ENCODE assay signal across 1 cellular context in genomic region chr9:137229903-137230719, GRCh38.
A peak's percentile ranks its signal among the peaks of the same experiment; 100 is the strongest.
TF ChIP-seq lines count a peak whose summit lies in the region.

No MANE protein-coding gene starts in this region.

TF ChIP-seq in HepG2, 621 proteins besides CTCF, POLR2A, EP300 and RAD21 (continued from another document and continues in another):
- TF ChIP-seq, protein P1, sequence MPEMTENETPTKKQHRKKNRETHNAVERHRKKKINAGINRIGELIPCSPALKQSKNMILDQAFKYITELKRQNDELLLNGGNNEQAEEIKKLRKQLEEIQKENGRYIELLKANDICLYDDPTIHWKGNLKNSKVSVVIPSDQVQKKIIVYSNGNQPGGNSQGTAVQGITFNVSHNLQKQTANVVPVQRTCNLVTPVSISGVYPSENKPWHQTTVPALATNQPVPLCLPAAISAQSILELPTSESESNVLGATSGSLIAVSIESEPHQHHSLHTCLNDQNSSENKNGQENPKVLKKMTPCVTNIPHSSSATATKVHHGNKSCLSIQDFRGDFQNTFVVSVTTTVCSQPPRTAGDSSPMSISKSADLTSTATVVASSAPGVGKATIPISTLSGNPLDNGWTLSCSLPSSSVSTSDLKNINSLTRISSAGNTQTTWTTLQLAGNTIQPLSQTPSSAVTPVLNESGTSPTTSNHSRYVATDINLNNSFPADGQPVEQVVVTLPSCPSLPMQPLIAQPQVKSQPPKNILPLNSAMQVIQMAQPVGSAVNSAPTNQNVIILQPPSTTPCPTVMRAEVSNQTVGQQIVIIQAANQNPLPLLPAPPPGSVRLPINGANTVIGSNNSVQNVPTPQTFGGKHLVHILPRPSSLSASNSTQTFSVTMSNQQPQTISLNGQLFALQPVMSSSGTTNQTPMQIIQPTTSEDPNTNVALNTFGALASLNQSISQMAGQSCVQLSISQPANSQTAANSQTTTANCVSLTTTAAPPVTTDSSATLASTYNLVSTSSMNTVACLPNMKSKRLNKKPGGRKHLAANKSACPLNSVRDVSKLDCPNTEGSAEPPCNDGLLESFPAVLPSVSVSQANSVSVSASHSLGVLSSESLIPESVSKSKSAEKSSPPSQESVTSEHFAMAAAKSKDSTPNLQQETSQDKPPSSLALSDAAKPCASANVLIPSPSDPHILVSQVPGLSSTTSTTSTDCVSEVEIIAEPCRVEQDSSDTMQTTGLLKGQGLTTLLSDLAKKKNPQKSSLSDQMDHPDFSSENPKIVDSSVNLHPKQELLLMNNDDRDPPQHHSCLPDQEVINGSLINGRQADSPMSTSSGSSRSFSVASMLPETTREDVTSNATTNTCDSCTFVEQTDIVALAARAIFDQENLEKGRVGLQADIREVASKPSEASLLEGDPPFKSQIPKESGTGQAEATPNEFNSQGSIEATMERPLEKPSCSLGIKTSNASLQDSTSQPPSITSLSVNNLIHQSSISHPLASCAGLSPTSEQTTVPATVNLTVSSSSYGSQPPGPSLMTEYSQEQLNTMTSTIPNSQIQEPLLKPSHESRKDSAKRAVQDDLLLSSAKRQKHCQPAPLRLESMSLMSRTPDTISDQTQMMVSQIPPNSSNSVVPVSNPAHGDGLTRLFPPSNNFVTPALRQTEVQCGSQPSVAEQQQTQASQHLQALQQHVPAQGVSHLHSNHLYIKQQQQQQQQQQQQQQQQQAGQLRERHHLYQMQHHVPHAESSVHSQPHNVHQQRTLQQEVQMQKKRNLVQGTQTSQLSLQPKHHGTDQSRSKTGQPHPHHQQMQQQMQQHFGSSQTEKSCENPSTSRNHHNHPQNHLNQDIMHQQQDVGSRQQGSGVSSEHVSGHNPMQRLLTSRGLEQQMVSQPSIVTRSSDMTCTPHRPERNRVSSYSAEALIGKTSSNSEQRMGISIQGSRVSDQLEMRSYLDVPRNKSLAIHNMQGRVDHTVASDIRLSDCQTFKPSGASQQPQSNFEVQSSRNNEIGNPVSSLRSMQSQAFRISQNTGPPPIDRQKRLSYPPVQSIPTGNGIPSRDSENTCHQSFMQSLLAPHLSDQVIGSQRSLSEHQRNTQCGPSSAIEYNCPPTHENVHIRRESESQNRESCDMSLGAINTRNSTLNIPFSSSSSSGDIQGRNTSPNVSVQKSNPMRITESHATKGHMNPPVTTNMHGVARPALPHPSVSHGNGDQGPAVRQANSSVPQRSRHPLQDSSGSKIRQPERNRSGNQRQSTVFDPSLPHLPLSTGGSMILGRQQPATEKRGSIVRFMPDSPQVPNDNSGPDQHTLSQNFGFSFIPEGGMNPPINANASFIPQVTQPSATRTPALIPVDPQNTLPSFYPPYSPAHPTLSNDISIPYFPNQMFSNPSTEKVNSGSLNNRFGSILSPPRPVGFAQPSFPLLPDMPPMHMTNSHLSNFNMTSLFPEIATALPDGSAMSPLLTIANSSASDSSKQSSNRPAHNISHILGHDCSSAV (CRISPR knock-in tag; IDR thresholded peaks at IDR 0.05; ENCODE audit: borderline replicate concordance), result no peak
- TF ChIP-seq ZSCAN29 (CRISPR knock-in tag; conservative IDR thresholded peaks at IDR 0.05), result peak; percentile 79
- no peak for TF ChIP-seq NFKBIZ (CRISPR knock-in tag; IDR thresholded peaks at IDR 0.05)
- TF ChIP-seq, protein P2, sequence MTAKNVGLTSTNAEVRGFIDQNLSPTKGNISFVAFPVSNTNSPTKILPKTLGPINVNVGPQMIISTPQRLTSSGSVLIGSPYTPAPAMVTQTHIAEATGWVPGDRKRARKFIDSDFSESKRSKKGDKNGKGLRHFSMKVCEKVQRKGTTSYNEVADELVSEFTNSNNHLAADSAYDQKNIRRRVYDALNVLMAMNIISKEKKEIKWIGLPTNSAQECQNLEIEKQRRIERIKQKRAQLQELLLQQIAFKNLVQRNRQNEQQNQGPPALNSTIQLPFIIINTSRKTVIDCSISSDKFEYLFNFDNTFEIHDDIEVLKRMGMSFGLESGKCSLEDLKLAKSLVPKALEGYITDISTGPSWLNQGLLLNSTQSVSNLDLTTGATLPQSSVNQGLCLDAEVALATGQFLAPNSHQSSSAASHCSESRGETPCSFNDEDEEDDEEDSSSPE (CRISPR knock-in tag; IDR thresholded peaks at IDR 0.05), result no peak
- no peak for TF ChIP-seq KDM3A (CRISPR knock-in tag; IDR thresholded peaks at IDR 0.05; ENCODE audit: low read depth)
- TF ChIP-seq RFXANK (CRISPR knock-in tag; IDR thresholded peaks at IDR 0.05), result no peak
- no peak for TF ChIP-seq ATF7 (IDR thresholded peaks at IDR 0.05)
- no peak for TF ChIP-seq ATF7 (CRISPR knock-in tag; IDR thresholded peaks at IDR 0.05)
- TF ChIP-seq IRF2 (CRISPR knock-in tag; IDR thresholded peaks at IDR 0.05), result peak; percentile 22; the same call in 1 of the 2 replicates
- peak; percentile 30 for TF ChIP-seq HNF4A (CRISPR knock-in tag; IDR thresholded peaks at IDR 0.05)
- no peak for TF ChIP-seq ATRX (CRISPR knock-in tag; IDR thresholded peaks at IDR 0.05; ENCODE audit: borderline replicate concordance)
- no peak for TF ChIP-seq ZXDC (CRISPR knock-in tag; IDR thresholded peaks at IDR 0.05)
- TF ChIP-seq RNF2 (conservative IDR thresholded peaks at IDR 0.05; ENCODE audit: low read depth), result no peak
- peak; percentile 72; the same call in 1 of the 2 replicates for TF ChIP-seq MXD4 (CRISPR knock-in tag; IDR thresholded peaks at IDR 0.05)
- TF ChIP-seq, protein P3, sequence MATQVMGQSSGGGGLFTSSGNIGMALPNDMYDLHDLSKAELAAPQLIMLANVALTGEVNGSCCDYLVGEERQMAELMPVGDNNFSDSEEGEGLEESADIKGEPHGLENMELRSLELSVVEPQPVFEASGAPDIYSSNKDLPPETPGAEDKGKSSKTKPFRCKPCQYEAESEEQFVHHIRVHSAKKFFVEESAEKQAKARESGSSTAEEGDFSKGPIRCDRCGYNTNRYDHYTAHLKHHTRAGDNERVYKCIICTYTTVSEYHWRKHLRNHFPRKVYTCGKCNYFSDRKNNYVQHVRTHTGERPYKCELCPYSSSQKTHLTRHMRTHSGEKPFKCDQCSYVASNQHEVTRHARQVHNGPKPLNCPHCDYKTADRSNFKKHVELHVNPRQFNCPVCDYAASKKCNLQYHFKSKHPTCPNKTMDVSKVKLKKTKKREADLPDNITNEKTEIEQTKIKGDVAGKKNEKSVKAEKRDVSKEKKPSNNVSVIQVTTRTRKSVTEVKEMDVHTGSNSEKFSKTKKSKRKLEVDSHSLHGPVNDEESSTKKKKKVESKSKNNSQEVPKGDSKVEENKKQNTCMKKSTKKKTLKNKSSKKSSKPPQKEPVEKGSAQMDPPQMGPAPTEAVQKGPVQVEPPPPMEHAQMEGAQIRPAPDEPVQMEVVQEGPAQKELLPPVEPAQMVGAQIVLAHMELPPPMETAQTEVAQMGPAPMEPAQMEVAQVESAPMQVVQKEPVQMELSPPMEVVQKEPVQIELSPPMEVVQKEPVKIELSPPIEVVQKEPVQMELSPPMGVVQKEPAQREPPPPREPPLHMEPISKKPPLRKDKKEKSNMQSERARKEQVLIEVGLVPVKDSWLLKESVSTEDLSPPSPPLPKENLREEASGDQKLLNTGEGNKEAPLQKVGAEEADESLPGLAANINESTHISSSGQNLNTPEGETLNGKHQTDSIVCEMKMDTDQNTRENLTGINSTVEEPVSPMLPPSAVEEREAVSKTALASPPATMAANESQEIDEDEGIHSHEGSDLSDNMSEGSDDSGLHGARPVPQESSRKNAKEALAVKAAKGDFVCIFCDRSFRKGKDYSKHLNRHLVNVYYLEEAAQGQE (IDR thresholded peaks at IDR 0.05; ENCODE audit: borderline replicate concordance in 1 of 2, low read depth in 1 of 2, low read length in 2 of 2), result no peak; a peak in 1 of 4 replicates
- TF ChIP-seq, protein P4, sequence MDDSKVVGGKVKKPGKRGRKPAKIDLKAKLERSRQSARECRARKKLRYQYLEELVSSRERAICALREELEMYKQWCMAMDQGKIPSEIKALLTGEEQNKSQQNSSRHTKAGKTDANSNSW (CRISPR knock-in tag; IDR thresholded peaks at IDR 0.05; ENCODE audit: borderline replicate concordance), result no peak
- TF ChIP-seq ZNF850 (CRISPR knock-in tag; conservative IDR thresholded peaks at IDR 0.05), result 0 out of 2 replicates have a peak, but pooled peaks have one; percentile 78
- TF ChIP-seq REXO4 (CRISPR knock-in tag; IDR thresholded peaks at IDR 0.05; ENCODE audit: borderline replicate concordance), result no peak
- no peak; the same call in 1 of the 2 replicates for TF ChIP-seq ZSCAN31 (CRISPR knock-in tag; IDR thresholded peaks at IDR 0.05; ENCODE audit: low read depth)
- TF ChIP-seq YEATS4 (CRISPR knock-in tag; IDR thresholded peaks at IDR 0.05; ENCODE audit: borderline replicate concordance), result peak; percentile 63; the same call in 1 of the 2 replicates
- TF ChIP-seq NFKB2 (CRISPR knock-in tag; IDR thresholded peaks at IDR 0.05; ENCODE audit: borderline replicate concordance), result no peak
- 0 out of 2 replicates have a peak, but pooled peaks have one; percentile 55 for TF ChIP-seq ZNF678 (CRISPR knock-in tag; IDR thresholded peaks at IDR 0.05)
- no peak for TF ChIP-seq SOX6 (IDR thresholded peaks at IDR 0.05)
- TF ChIP-seq SOX6 (CRISPR knock-in tag; IDR thresholded peaks at IDR 0.05), result peak; percentile 44; the same call in 1 of the 2 replicates
- no peak for TF ChIP-seq TP53 (CRISPR knock-in tag; conservative IDR thresholded peaks at IDR 0.05)
- TF ChIP-seq AKAP8 (CRISPR knock-in tag; IDR thresholded peaks at IDR 0.05), result peak; percentile 100
- no peak for TF ChIP-seq TSC22D2 (CRISPR knock-in tag; IDR thresholded peaks at IDR 0.05; ENCODE audit: borderline replicate concordance)
- no peak for TF ChIP-seq HNRNPK (IDR thresholded peaks at IDR 0.05; ENCODE audit: low read depth, low read length, poor library complexity, severe bottlenecking)
- TF ChIP-seq ZNF839 (CRISPR knock-in tag; IDR thresholded peaks at IDR 0.05; ENCODE audit: borderline replicate concordance), result peak; percentile 92; the same call in 1 of the 2 replicates
- no peak for TF ChIP-seq HHEX (CRISPR knock-in tag; IDR thresholded peaks at IDR 0.05)
- no peak for TF ChIP-seq ZNF598 (CRISPR knock-in tag; IDR thresholded peaks at IDR 0.05; ENCODE audit: borderline replicate concordance)
- TF ChIP-seq ZNF280D (CRISPR knock-in tag; IDR thresholded peaks at IDR 0.05), result no peak
- TF ChIP-seq AGO2 (optimal IDR thresholded peaks at IDR 0.05; ENCODE audit: low read depth, low read length), result peak; percentile 72
- no peak for TF ChIP-seq ZNF30 (CRISPR knock-in tag; IDR thresholded peaks at IDR 0.05)
- TF ChIP-seq ZBTB34 (CRISPR knock-in tag; IDR thresholded peaks at IDR 0.05), result no peak
- TF ChIP-seq TOPORS (CRISPR knock-in tag; IDR thresholded peaks at IDR 0.05), result no peak
- no peak for TF ChIP-seq ZNF160 (CRISPR knock-in tag; IDR thresholded peaks at IDR 0.05)
- TF ChIP-seq ZNF674 (CRISPR knock-in tag; IDR thresholded peaks at IDR 0.05; ENCODE audit: low read depth), result no peak
- TF ChIP-seq HNRNPH1 (optimal IDR thresholded peaks at IDR 0.05; ENCODE audit: low read depth, low read length), result peak; percentile 42
- TF ChIP-seq PHF20 (CRISPR knock-in tag; IDR thresholded peaks at IDR 0.05), result peak; percentile 20
- no peak for TF ChIP-seq ZNF792 (CRISPR knock-in tag; IDR thresholded peaks at IDR 0.05)
- TF ChIP-seq, protein P5, sequence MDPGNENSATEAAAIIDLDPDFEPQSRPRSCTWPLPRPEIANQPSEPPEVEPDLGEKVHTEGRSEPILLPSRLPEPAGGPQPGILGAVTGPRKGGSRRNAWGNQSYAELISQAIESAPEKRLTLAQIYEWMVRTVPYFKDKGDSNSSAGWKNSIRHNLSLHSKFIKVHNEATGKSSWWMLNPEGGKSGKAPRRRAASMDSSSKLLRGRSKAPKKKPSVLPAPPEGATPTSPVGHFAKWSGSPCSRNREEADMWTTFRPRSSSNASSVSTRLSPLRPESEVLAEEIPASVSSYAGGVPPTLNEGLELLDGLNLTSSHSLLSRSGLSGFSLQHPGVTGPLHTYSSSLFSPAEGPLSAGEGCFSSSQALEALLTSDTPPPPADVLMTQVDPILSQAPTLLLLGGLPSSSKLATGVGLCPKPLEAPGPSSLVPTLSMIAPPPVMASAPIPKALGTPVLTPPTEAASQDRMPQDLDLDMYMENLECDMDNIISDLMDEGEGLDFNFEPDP (CRISPR knock-in tag; conservative IDR thresholded peaks at IDR 0.05), result no peak
